ENCODE assay signal across 13 cellular contexts in the genomic region with DNA sequence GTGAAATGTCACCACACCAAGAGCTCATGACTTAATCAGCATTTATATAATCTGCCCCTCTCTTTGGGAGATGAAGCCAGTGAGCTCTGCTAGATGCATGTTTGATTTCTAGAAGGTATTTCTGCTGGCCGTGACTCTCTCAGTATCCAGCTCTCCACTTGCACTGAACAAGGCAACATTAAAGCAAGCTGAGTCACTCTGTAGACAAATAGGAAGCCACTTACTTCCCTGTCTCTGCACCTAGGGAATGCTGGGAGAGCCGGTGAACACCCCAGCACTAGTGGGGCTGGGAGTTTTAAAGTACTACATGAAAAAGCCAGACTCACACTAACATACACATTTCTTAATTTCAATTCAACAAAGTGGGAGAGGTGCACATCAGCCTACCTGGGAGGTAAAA.
A peak's percentile ranks its signal among the peaks of the same experiment; 100 is the strongest.
DNase-seq lines count a peak whose midpoint lies in the region; TF ChIP-seq lines count a peak whose summit lies in the region.
"Had no signal": no experiment of that assay in that cellular context is flagged by ENCODE, and none has a peak within 500 bp of the region (broad histone marks: within the 10 kb centered on the region; RNA-seq: fewer than 3 reads in every experiment).

No MANE protein-coding gene starts in this region.

- POLR2A ChIA-PET in PC-9 (lab: Charles Lee; ENCODE audit: unreplicated experiment): no interaction called here

- peak overlapping the region; percentile 12 for H3K4me2 ChIP-seq in skeletal muscle satellite cell (ENCODE audit: low read length)
- H3K4me2 ChIP-seq in PC-9: no peak overlapping the region
- H3K4me2 ChIP-seq: GM23338 had no signal

- no peak overlapping the region for H2AFZ ChIP-seq in PC-9
- H2AFZ ChIP-seq: GM23338 had no signal

- H3K27me3 ChIP-seq in skeletal muscle satellite cell (ENCODE audit: control insufficient read depth, insufficient read depth, low read length) (no peaks in the 10 kb centered on the region), SJCRH30 (no peaks in the 10 kb centered on the region), PC-9 (ENCODE audit: insufficient read depth, low read depth) (no peaks in the 10 kb centered on the region)
- H3K27me3 ChIP-seq: tibial nerve had no signal

- no peaks in the 10 kb centered on the region for H3K79me2 ChIP-seq in PC-9 (ENCODE audit: low read depth)

- TF ChIP-seq CTCF in fibroblast of mammary gland (conservative IDR thresholded peaks at IDR 0.05; ENCODE audit: control insufficient read depth, insufficient read depth, low read depth, low read length) (no peak), PC-9 (conservative IDR thresholded peaks at IDR 0.05) (no peak)

- H3K9me3 ChIP-seq in skeletal muscle satellite cell (replicated peaks; ENCODE audit: low read length): no peaks in the 10 kb centered on the region
- H3K9me3 ChIP-seq in SJCRH30 (replicated peaks): no peaks in the 10 kb centered on the region
- H3K9me3 ChIP-seq in PC-9 (ENCODE audit: insufficient read depth, low read depth): no peaks in the 10 kb centered on the region
- H3K9me3 ChIP-seq: tibial nerve had no signal

- H3K9ac ChIP-seq in skeletal muscle satellite cell (ENCODE audit: low read depth, low read length): no peak overlapping the region

- H3K36me3 ChIP-seq in skeletal muscle satellite cell (ENCODE audit: insufficient read depth, low read length): no peaks in the 10 kb centered on the region
- H3K36me3 ChIP-seq in SJCRH30: no peaks in the 10 kb centered on the region
- no peaks in the 10 kb centered on the region for H3K36me3 ChIP-seq in PC-9 (ENCODE audit: low read depth)
- H3K36me3 ChIP-seq: tibial nerve had no signal

- H3K27ac ChIP-seq in SJCRH30 (no peak overlapping the region), PC-9 (no peak overlapping the region)
- H3K27ac ChIP-seq: tibial nerve had no signal

- H3K4me3 ChIP-seq in fibroblast of mammary gland (ENCODE audit: control insufficient read depth, low read depth, low read length) (no peak overlapping the region), skeletal muscle satellite cell (ENCODE audit: low read length) (no peak overlapping the region), SJCRH30 (no peak overlapping the region), PC-9 (no peak overlapping the region)
- H3K4me3 ChIP-seq: GM23338, tibial nerve had no signal

- peaks cover 19% of the 10 kb centered on the region for H3K4me1 ChIP-seq in skeletal muscle satellite cell (ENCODE audit: control insufficient read depth, insufficient read depth, low read length)
- peaks cover 12% of the 10 kb centered on the region for H3K4me1 ChIP-seq in SJCRH30
- H3K4me1 ChIP-seq in PC-9 (replicated peaks; ENCODE audit: insufficient read depth): no peaks in the 10 kb centered on the region
- H3K4me1 ChIP-seq: tibial nerve had no signal

- CTCF ChIA-PET in PC-9 (lab: Charles Lee): no interaction called here

- H4K20me1 ChIP-seq in PC-9 (ENCODE audit: insufficient read depth): no peaks in the 10 kb centered on the region

- intact Hi-C loops in PC-9 (cut with micrococcal nuclease; ENCODE audit: unreplicated experiment): no loop called here

- peak; percentile 7 for DNase-seq in NCI-H2196 (lab: John Stamatoyannopoulos, UW; ENCODE audit: unreplicated experiment)
- no peak for DNase-seq in NCI-H2196 treated with DMSO at 0.1 percent for 48 hours (lab: John Stamatoyannopoulos, UW; ENCODE audit: unreplicated experiment)
- peak; percentile 13 for DNase-seq in NCI-H460 (ENCODE audit: extremely low read depth, low read depth)
- DNase-seq in fibroblast of mammary gland (ENCODE audit: low read depth): peak; percentile 41
- DNase-seq in SJCRH30: no peak
- no peak for DNase-seq in PC-9
- no peak for DNase-seq in iPS-NIHi7 (ENCODE audit: extremely low spot score)
- DNase-seq: activated CD4-positive, CD25-positive, alpha-beta regulatory T cell; activated naive CD8-positive, alpha-beta T cell treated with anti-CD3 and anti-CD28 coated beads, Interleukin-2, amount 10 ng/mL, durations not matched to agents 7 days and 5 days; NCI-H524 treated with DMSO at 0.1 percent for 48 hours had no signal

- H3K9me2 ChIP-seq in PC-9 (ENCODE audit: insufficient read depth): no peaks in the 10 kb centered on the region

- no TSS peak for BruUV-seq in PC-9 (replicated peaks; lab: Mats Ljungman, UMichigan)

- no peaks in the 10 kb centered on the region for H3F3A ChIP-seq in PC-9 (ENCODE audit: insufficient read depth, low read depth)

Comparison
In these comparisons a context has a peak if more than half of its experiments do, and no peak if none do; other contexts are left out.
1. DNase-seq: peak in NCI-H2196 (single experiment), NCI-H460 (single experiment) and fibroblast of mammary gland (single experiment); none in NCI-H2196 treated with DMSO at 0.1 percent for 48 hours (single experiment), SJCRH30 (0 of 2), PC-9 (0 of 2) and iPS-NIHi7 (single experiment).